ENCODE assay signal across 1 cellular context in genomic region chr7:103660455-103661371, GRCh38.
TF ChIP-seq lines count a peak whose summit lies in the region.

No MANE protein-coding gene starts in this region.

TF ChIP-seq in HepG2, 621 proteins besides CTCF, POLR2A, EP300 and RAD21 (continued from another document and continues in another):
- peak; percentile 90; the same call in 1 of the 2 replicates for TF ChIP-seq ZSCAN9 (CRISPR knock-in tag; IDR thresholded peaks at IDR 0.05; ENCODE audit: borderline replicate concordance)
- TF ChIP-seq HNF4G (IDR thresholded peaks at IDR 0.05; ENCODE audit: borderline replicate concordance, low read depth, low read length): peak; percentile 83
- TF ChIP-seq HNF4G (CRISPR knock-in tag; IDR thresholded peaks at IDR 0.05; ENCODE audit: borderline replicate concordance, low read depth): peak; percentile 77; the same call in 1 of the 2 replicates
- TF ChIP-seq ZBTB3 (CRISPR knock-in tag; IDR thresholded peaks at IDR 0.05; ENCODE audit: borderline replicate concordance, low read depth): no peak
- no peak for TF ChIP-seq ZNF451 (CRISPR knock-in tag; IDR thresholded peaks at IDR 0.05)
- peak; percentile 86; the same call in 1 of the 2 replicates for TF ChIP-seq ZBTB25 (CRISPR knock-in tag; IDR thresholded peaks at IDR 0.05)
- no peak for TF ChIP-seq ZNF10 (CRISPR knock-in tag; IDR thresholded peaks at IDR 0.05; ENCODE audit: borderline replicate concordance, low read depth)
- no peak for TF ChIP-seq MLLT10 (CRISPR knock-in tag; IDR thresholded peaks at IDR 0.05)
- TF ChIP-seq MAFG (CRISPR knock-in tag; IDR thresholded peaks at IDR 0.05): no peak
- no peak for TF ChIP-seq ZNF720 (CRISPR knock-in tag; IDR thresholded peaks at IDR 0.05)
- TF ChIP-seq ISL2 (CRISPR knock-in tag; IDR thresholded peaks at IDR 0.05): peak; percentile 98
- TF ChIP-seq ZNF253 (CRISPR knock-in tag; IDR thresholded peaks at IDR 0.05; ENCODE audit: borderline replicate concordance): no peak
- TF ChIP-seq AGO2 (optimal IDR thresholded peaks at IDR 0.05; ENCODE audit: low read depth, low read length): peak; percentile 12
- peak; percentile 100 for TF ChIP-seq NCOA2 (CRISPR knock-in tag; IDR thresholded peaks at IDR 0.05)
- TF ChIP-seq ZNF264 (CRISPR knock-in tag; IDR thresholded peaks at IDR 0.05): peak; percentile 68; the same call in 1 of the 2 replicates
- TF ChIP-seq MAFK (conservative IDR thresholded peaks at IDR 0.05 in 1 of 2, IDR thresholded peaks at IDR 0.05 in 1 of 2; ENCODE audit: low read length in 2 of 2): no peak
- no peak; the same call in 1 of the 2 replicates for TF ChIP-seq PRMT3 (CRISPR knock-in tag; IDR thresholded peaks at IDR 0.05; ENCODE audit: borderline replicate concordance, low read depth)
- TF ChIP-seq ZNF225 (CRISPR knock-in tag; IDR thresholded peaks at IDR 0.05): no peak
- peak; percentile 92 for TF ChIP-seq FOXK2 (IDR thresholded peaks at IDR 0.05)
- no peak for TF ChIP-seq SRSF4 (IDR thresholded peaks at IDR 0.05; ENCODE audit: low read depth, low read length, poor library complexity, severe bottlenecking)
- TF ChIP-seq ZNF660 (CRISPR knock-in tag; IDR thresholded peaks at IDR 0.05; ENCODE audit: borderline replicate concordance, low read depth): no peak
- TF ChIP-seq SMAD1 (CRISPR knock-in tag; IDR thresholded peaks at IDR 0.05; ENCODE audit: borderline replicate concordance, low read depth): no peak
- peak; percentile 49; the same call in 1 of the 2 replicates for TF ChIP-seq KDM1A (CRISPR knock-in tag; IDR thresholded peaks at IDR 0.05)
- TF ChIP-seq EEA1 (CRISPR knock-in tag; IDR thresholded peaks at IDR 0.05; ENCODE audit: borderline replicate concordance): no peak
- no peak for TF ChIP-seq TBP (CRISPR knock-in tag; IDR thresholded peaks at IDR 0.05)
- TF ChIP-seq ZNF232 (CRISPR knock-in tag; IDR thresholded peaks at IDR 0.05; ENCODE audit: borderline replicate concordance): no peak
- TF ChIP-seq PRDM15 (CRISPR knock-in tag; IDR thresholded peaks at IDR 0.05): no peak
- TF ChIP-seq ZSCAN12 (CRISPR knock-in tag; IDR thresholded peaks at IDR 0.05): no peak
- TF ChIP-seq HIVEP1 (CRISPR knock-in tag; IDR thresholded peaks at IDR 0.05): no peak
- no peak for TF ChIP-seq ZFY (CRISPR knock-in tag; IDR thresholded peaks at IDR 0.05)
- no peak for TF ChIP-seq IRX3 (CRISPR knock-in tag; IDR thresholded peaks at IDR 0.05; ENCODE audit: borderline replicate concordance, low read depth)
- peak; percentile 88 for TF ChIP-seq ASH2L (IDR thresholded peaks at IDR 0.05; ENCODE audit: insufficient read length, low read depth, low read length)
- no peak for TF ChIP-seq POLR2AphosphoS2 (IDR thresholded peaks at IDR 0.05; ENCODE audit: low read depth, low read length)
- TF ChIP-seq SRF (IDR thresholded peaks at IDR 0.05; ENCODE audit: low read depth, low read length): peak; percentile 96
- no peak for TF ChIP-seq BRF2 (CRISPR knock-in tag; IDR thresholded peaks at IDR 0.05)
- TF ChIP-seq FOXP1 (IDR thresholded peaks at IDR 0.05): peak; percentile 94
- TF ChIP-seq FOXP1 (CRISPR knock-in tag; IDR thresholded peaks at IDR 0.05): peak; percentile 98
- no peak for TF ChIP-seq HCFC1 (IDR thresholded peaks at IDR 0.05; ENCODE audit: low read depth, low read length)
- TF ChIP-seq TBL1XR1 (IDR thresholded peaks at IDR 0.05; ENCODE audit: borderline replicate concordance, low read length, partially characterized antibody): peak; percentile 79
- TF ChIP-seq TRAFD1 (CRISPR knock-in tag; IDR thresholded peaks at IDR 0.05; ENCODE audit: borderline replicate concordance): no peak
- TF ChIP-seq ZNF17 (CRISPR knock-in tag; IDR thresholded peaks at IDR 0.05): no peak
- TF ChIP-seq CHD4 (IDR thresholded peaks at IDR 0.05; ENCODE audit: borderline replicate concordance, low read length): peak; percentile 93; the same call in 1 of the 2 replicates
- TF ChIP-seq FOXC1 (CRISPR knock-in tag; IDR thresholded peaks at IDR 0.05; ENCODE audit: borderline replicate concordance): no peak
- no peak for TF ChIP-seq ZNF782 (CRISPR knock-in tag; IDR thresholded peaks at IDR 0.05; ENCODE audit: borderline replicate concordance)
- TF ChIP-seq DBP (CRISPR knock-in tag; IDR thresholded peaks at IDR 0.05; ENCODE audit: not compliant biosample characterization): no peak
- TF ChIP-seq FOXP4 (CRISPR knock-in tag; IDR thresholded peaks at IDR 0.05): peak; percentile 98
- TF ChIP-seq ZNF143 (CRISPR knock-in tag; IDR thresholded peaks at IDR 0.05): no peak
- no peak for TF ChIP-seq ZSCAN31 (CRISPR knock-in tag; IDR thresholded peaks at IDR 0.05; ENCODE audit: low read depth)
- TF ChIP-seq ZNF781 (CRISPR knock-in tag; IDR thresholded peaks at IDR 0.05; ENCODE audit: borderline replicate concordance, not compliant biosample characterization): no peak
- TF ChIP-seq MBD4 (IDR thresholded peaks at IDR 0.05; ENCODE audit: borderline replicate concordance, low read length): peak; percentile 94; the same call in 1 of the 2 replicates
- no peak for TF ChIP-seq ZNF256 (CRISPR knock-in tag; conservative IDR thresholded peaks at IDR 0.05)
- no peak for TF ChIP-seq TIGD3 (CRISPR knock-in tag; IDR thresholded peaks at IDR 0.05; ENCODE audit: borderline replicate concordance)
- TF ChIP-seq IKZF1 (IDR thresholded peaks at IDR 0.05): no peak
- peak; percentile 90 for TF ChIP-seq SAP130 (CRISPR knock-in tag; IDR thresholded peaks at IDR 0.05; ENCODE audit: low read depth)
- no peak for TF ChIP-seq ZNF788 (CRISPR knock-in tag; IDR thresholded peaks at IDR 0.05; ENCODE audit: borderline replicate concordance)
- no peak for TF ChIP-seq ATF5 (CRISPR knock-in tag; IDR thresholded peaks at IDR 0.05; ENCODE audit: low read depth)
- peak; percentile 68 for TF ChIP-seq CEBPG (CRISPR knock-in tag; IDR thresholded peaks at IDR 0.05)
- no peak for TF ChIP-seq ZNF790 (CRISPR knock-in tag; IDR thresholded peaks at IDR 0.05; ENCODE audit: borderline replicate concordance)
- no peak for TF ChIP-seq CERS6 (CRISPR knock-in tag; IDR thresholded peaks at IDR 0.05)
- no peak for TF ChIP-seq ZNF432 (CRISPR knock-in tag; IDR thresholded peaks at IDR 0.05; ENCODE audit: borderline replicate concordance)
- TF ChIP-seq TBX3 (IDR thresholded peaks at IDR 0.05; ENCODE audit: borderline replicate concordance): peak; percentile 98
- no peak for TF ChIP-seq ZNF737 (CRISPR knock-in tag; IDR thresholded peaks at IDR 0.05; ENCODE audit: borderline replicate concordance)
- TF ChIP-seq TRIM24 (CRISPR knock-in tag; IDR thresholded peaks at IDR 0.05): 0 out of 2 replicates have a peak, but pooled peaks have one; percentile 42
- TF ChIP-seq MAF1 (CRISPR knock-in tag; IDR thresholded peaks at IDR 0.05; ENCODE audit: borderline replicate concordance): no peak
- no peak for TF ChIP-seq TCF12 (IDR thresholded peaks at IDR 0.05)
- no peak; the same call in 1 of the 2 replicates for TF ChIP-seq TCF12 (CRISPR knock-in tag; IDR thresholded peaks at IDR 0.05)
